Comparison of ENCODE assay signal across 10 cellular contexts in the genomic region with DNA sequence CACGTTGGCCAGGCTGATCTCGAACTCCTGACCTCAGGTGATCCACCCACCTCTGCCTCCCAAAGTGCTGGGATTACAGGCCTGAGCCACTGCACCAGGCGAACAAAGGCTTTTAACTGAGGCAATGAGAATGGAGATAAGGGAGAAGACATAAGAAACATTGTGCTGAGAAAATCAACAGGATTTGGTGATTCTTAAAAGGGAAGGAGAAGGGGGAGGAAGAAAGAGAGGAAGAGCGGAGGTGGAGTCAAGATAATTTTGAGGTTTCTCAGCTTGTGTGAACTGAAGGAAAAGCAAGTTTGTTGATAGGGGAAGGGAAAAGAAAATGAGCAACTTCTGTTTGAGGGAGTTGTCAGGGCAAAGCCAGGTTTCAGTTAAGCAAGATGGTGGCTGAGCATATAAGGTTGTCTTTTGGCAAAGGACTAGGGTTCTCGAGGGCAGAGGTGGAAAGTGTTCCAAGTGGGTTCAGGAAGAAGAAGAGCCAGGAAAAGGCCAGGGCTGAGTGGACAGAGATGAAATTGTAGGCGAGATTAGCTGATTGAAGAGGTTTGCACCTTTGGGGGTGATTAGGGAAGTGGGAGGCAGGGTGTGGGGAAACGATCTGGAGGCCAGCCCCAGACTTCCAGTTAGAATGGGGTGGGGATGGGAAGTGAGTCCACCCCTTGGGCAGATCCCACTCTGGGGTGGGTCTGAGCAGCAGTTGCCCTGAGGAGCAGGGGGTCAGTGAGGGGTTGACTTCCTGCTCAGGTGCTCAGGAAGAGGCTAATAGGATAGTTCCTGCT. TPM values are rescaled to one million over a fixed set of nuclear protein-coding genes. Genes with fewer than 3 reads are reported as not detected.
DNase-seq lines count a peak whose midpoint lies in the region; ATAC-seq and TF ChIP-seq lines count a peak whose summit lies in the region.
"Had no signal": no experiment of that assay in that cellular context is flagged by ENCODE, and none has a peak within 500 bp of the region (broad histone marks: within the 10 kb centered on the region; RNA-seq: fewer than 3 reads in every experiment).

No MANE protein-coding gene starts in this region.

- H3K9me3 ChIP-seq in OCI-LY7 (ENCODE audit: low read length), result no peaks in the 10 kb centered on the region

- CTCF ChIA-PET in activated naive CD4-positive, alpha-beta T cell treated with anti-CD3 and anti-CD28 coated beads, Interleukin-2, amount 10 ng/mL, durations not matched to agents 7 days and 5 days (lab: Charles Lee), result no interaction called here
- CTCF ChIA-PET in OCI-LY7 (lab: Charles Lee; ENCODE audit: unreplicated experiment), result no interaction called here

- no peak for DNase-seq in activated naive CD4-positive, alpha-beta T cell treated with anti-CD3 and anti-CD28 coated beads, Interleukin-2, amount 10 ng/mL, durations not matched to agents 7 days and 5 days
- no peak for DNase-seq in activated naive CD4-positive, alpha-beta T cell treated with anti-CD3 and anti-CD28 coated beads, Interleukin-2, amount 50 U/mL, for 16 hours
- DNase-seq in OCI-LY7 (ENCODE audit: low spot score), result no peak
- DNase-seq in activated naive CD8-positive, alpha-beta T cell treated with anti-CD3 and anti-CD28 coated beads, Interleukin-2, amount 50 U/mL, for 24 hours, result no peak
- DNase-seq in stimulated activated naive CD8-positive, alpha-beta T cell treated with anti-CD3 and anti-CD28 coated beads, Interleukin-15, amount 100 ng/mL, for 72 hours, result no peak
- no peak for DNase-seq in putamen (ENCODE audit: low spot score)
- no peak for DNase-seq in G401 (ENCODE audit: low spot score)
- DNase-seq: GM23248, NCI-H2171 had no signal

- no peak overlapping the region for H3K4me3 ChIP-seq in OCI-LY7 (ENCODE audit: low read depth, low read length, poor library complexity, severe bottlenecking)
- H3K4me3 ChIP-seq: GM23248 had no signal

- H2AFZ ChIP-seq in OCI-LY7 (ENCODE audit: low read length), result no peak overlapping the region
- H2AFZ ChIP-seq: GM23248 had no signal

- POLR2A ChIA-PET in OCI-LY7 (lab: Charles Lee), result no interaction called here

- BruUV-seq in OCI-LY7 (replicated peaks; lab: Mats Ljungman, UMichigan), result no TSS peak

- no peaks in the 10 kb centered on the region for H3K27me3 Mint-ChIP-seq in activated naive CD4-positive, alpha-beta T cell treated with anti-CD3 and anti-CD28 coated beads, Interleukin-2, amount 10 ng/mL, durations not matched to agents 7 days and 5 days
- H3K27me3 Mint-ChIP-seq in activated naive CD8-positive, alpha-beta T cell treated with anti-CD3 and anti-CD28 coated beads, Interleukin-2, amount 50 U/mL, for 24 hours, result no peaks in the 10 kb centered on the region
- no peaks in the 10 kb centered on the region for H3K27me3 Mint-ChIP-seq in stimulated activated naive CD8-positive, alpha-beta T cell treated with anti-CD3 and anti-CD28 coated beads, Interleukin-15, amount 100 ng/mL, for 72 hours

- peak overlapping the region; percentile 11 for H3K27ac ChIP-seq in OCI-LY7 (ENCODE audit: low read depth, low read length, poor library complexity, severe bottlenecking)
- H3K27ac ChIP-seq: GM23248 had no signal

- no peaks in the 10 kb centered on the region for H3K9me3 Mint-ChIP-seq in activated naive CD4-positive, alpha-beta T cell treated with anti-CD3 and anti-CD28 coated beads, Interleukin-2, amount 10 ng/mL, durations not matched to agents 7 days and 5 days
- no peaks in the 10 kb centered on the region for H3K9me3 Mint-ChIP-seq in activated naive CD8-positive, alpha-beta T cell treated with anti-CD3 and anti-CD28 coated beads, Interleukin-2, amount 50 U/mL, for 24 hours
- no peaks in the 10 kb centered on the region for H3K9me3 Mint-ChIP-seq in stimulated activated naive CD8-positive, alpha-beta T cell treated with anti-CD3 and anti-CD28 coated beads, Interleukin-15, amount 100 ng/mL, for 72 hours

- H3K36me3 ChIP-seq in OCI-LY7 (ENCODE audit: insufficient read depth, low read length), result no peaks in the 10 kb centered on the region; the same call in 1 of the 2 replicates

- peak overlapping the region; percentile 39 for H3K4me2 ChIP-seq in OCI-LY7 (ENCODE audit: low read length)

- H3K4me3 Mint-ChIP-seq in activated naive CD4-positive, alpha-beta T cell treated with anti-CD3 and anti-CD28 coated beads, Interleukin-2, amount 10 ng/mL, durations not matched to agents 7 days and 5 days, result peak overlapping the region; percentile 57
- peak overlapping the region; percentile 62 for H3K4me3 Mint-ChIP-seq in activated naive CD8-positive, alpha-beta T cell treated with anti-CD3 and anti-CD28 coated beads, Interleukin-2, amount 50 U/mL, for 24 hours
- peak overlapping the region; percentile 75 for H3K4me3 Mint-ChIP-seq in stimulated activated naive CD8-positive, alpha-beta T cell treated with anti-CD3 and anti-CD28 coated beads, Interleukin-15, amount 100 ng/mL, for 72 hours

- H3K9me2 ChIP-seq in OCI-LY7 (ENCODE audit: insufficient read depth, low read length), result no peaks in the 10 kb centered on the region

- peaks cover 33% of the 10 kb centered on the region for H3K4me1 ChIP-seq in OCI-LY7 (ENCODE audit: insufficient read depth, low read length, poor library complexity, severe bottlenecking)

- in situ Hi-C loops in G401 (cut with HindIII; ENCODE audit: low sequenced_read_pairs), result no loop called here

- no peaks in the 10 kb centered on the region for H4K20me1 ChIP-seq in OCI-LY7 (ENCODE audit: insufficient read depth, low read length)

- peak overlapping the region; percentile 87 for H3K27ac Mint-ChIP-seq in activated naive CD4-positive, alpha-beta T cell treated with anti-CD3 and anti-CD28 coated beads, Interleukin-2, amount 10 ng/mL, durations not matched to agents 7 days and 5 days
- peak overlapping the region; percentile 96 for H3K27ac Mint-ChIP-seq in activated naive CD8-positive, alpha-beta T cell treated with anti-CD3 and anti-CD28 coated beads, Interleukin-2, amount 50 U/mL, for 24 hours
- H3K27ac Mint-ChIP-seq in stimulated activated naive CD8-positive, alpha-beta T cell treated with anti-CD3 and anti-CD28 coated beads, Interleukin-15, amount 100 ng/mL, for 72 hours, result peak overlapping the region; percentile 96 to 97

- ATAC-seq in activated naive CD8-positive, alpha-beta T cell treated with anti-CD3 and anti-CD28 coated beads, Interleukin-2, amount 50 U/mL, for 24 hours, result no peak
- no peak for ATAC-seq in stimulated activated naive CD8-positive, alpha-beta T cell treated with anti-CD3 and anti-CD28 coated beads, Interleukin-15, amount 100 ng/mL, for 72 hours
- ATAC-seq in GM21360 (IDR thresholded peaks at IDR 0.05; ENCODE audit: unreplicated experiment), result no peak

- intact Hi-C loops in OCI-LY7 (cut with micrococcal nuclease; ENCODE audit: unreplicated experiment), result no loop called here

- peaks cover 34% of the 10 kb centered on the region for H3K36me3 Mint-ChIP-seq in activated naive CD4-positive, alpha-beta T cell treated with anti-CD3 and anti-CD28 coated beads, Interleukin-2, amount 10 ng/mL, durations not matched to agents 7 days and 5 days
- H3K36me3 Mint-ChIP-seq in activated naive CD8-positive, alpha-beta T cell treated with anti-CD3 and anti-CD28 coated beads, Interleukin-2, amount 50 U/mL, for 24 hours (ENCODE audit: low read depth), result no peaks in the 10 kb centered on the region

- H3K4me1 Mint-ChIP-seq in activated naive CD4-positive, alpha-beta T cell treated with anti-CD3 and anti-CD28 coated beads, Interleukin-2, amount 10 ng/mL, durations not matched to agents 7 days and 5 days, result peaks cover 53% of the 10 kb centered on the region
- peaks cover 60% of the 10 kb centered on the region for H3K4me1 Mint-ChIP-seq in activated naive CD8-positive, alpha-beta T cell treated with anti-CD3 and anti-CD28 coated beads, Interleukin-2, amount 50 U/mL, for 24 hours
- H3K4me1 Mint-ChIP-seq in stimulated activated naive CD8-positive, alpha-beta T cell treated with anti-CD3 and anti-CD28 coated beads, Interleukin-15, amount 100 ng/mL, for 72 hours, result peaks cover 54% of the 10 kb centered on the region

- H3K79me2 ChIP-seq in OCI-LY7 (ENCODE audit: insufficient read depth, low read depth, low read length), result peaks cover 41% of the 10 kb centered on the region; the same call in 1 of the 2 replicates

- no peak for TF ChIP-seq CTCF in OCI-LY7 (conservative IDR thresholded peaks at IDR 0.05; ENCODE audit: low read length)

RNA-seq across cellular contexts. Expression of a gene that starts 7.8 kb away (rescaled TPM):
- 24.9 and 27.0 TPM in 2 replicates for total RNA-seq in OCI-LY7 (2014; rRNA removed; shearing (Covaris generic))
- 34.7 and 37.1 TPM in 2 replicates for total RNA-seq in OCI-LY7 (2022)
- 0.88 TPM in 1 of 2 replicates, not detected in the other for total RNA-seq in G401 (2014; rRNA removed; shearing (Covaris generic))

Comparison
In these comparisons a context has a peak if more than half of its experiments do, and no peak if none do; other contexts are left out.
1. RNA of a gene that starts 7.8 kb away (total RNA-seq): 24.9 to 37.1 TPM in OCI-LY7; 0.88 TPM in G401; every median in the first group is over 10 times any median in the second.
2. Peak in every context shown above with its lines, with median percentiles within 50 percentile points of each other: H3K27ac Mint-ChIP-seq and H3K4me3 Mint-ChIP-seq.